ENCODE assay signal across 19 cellular contexts in the genomic region with DNA sequence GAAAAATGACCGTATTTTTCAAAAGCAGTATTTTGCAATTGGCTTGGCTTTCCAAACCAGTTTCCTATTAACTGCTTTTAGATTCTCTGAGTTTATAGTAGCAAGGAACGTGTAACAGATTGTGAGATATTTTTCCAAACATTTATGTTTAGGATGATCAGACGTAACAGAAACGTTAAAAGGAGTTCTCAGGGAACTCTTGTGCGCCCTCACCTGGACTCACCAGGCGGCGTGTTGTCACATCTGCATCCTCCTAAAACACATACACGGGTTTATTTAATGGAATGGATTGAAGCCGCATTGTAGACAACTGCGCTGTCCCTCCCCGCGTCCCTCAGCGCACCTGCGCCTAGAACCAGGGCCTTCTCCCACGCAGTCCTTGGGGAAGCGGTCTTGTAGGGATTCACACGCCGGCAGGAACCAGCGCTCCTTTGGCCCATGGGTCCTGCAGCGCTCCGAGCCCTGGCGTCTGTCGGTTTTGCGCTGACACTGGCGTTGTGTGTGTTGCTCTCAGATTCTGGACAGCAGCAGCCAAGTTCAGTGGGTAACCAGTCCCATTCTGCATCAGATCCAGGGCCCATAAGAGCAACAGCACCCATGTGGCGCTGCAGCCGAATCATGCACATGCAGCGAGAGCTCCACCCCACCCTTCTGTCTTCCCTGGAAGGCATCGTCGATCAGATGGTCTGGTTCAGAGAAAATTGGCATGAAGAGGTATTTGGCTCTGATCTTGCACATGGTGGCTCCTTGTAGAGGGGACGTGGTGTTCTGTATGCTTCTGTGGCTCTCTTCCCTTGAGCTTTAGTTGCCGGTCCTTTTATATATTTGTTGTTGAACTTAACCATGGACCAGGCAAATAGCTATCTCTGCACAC.
DNase-seq lines count a peak whose midpoint lies in the region; ATAC-seq and TF ChIP-seq lines count a peak whose summit lies in the region.
"Had no signal": no experiment of that assay in that cellular context is flagged by ENCODE, and none has a peak within 500 bp of the region (broad histone marks: within the 10 kb centered on the region; RNA-seq: fewer than 3 reads in every experiment).

No MANE protein-coding gene starts in this region.

- intact Hi-C loops in lower lobe of right lung (cut with DNase I) (no loop called here), Right ventricle myocardium inferior (cut with DNase I) (no loop called here)

- TF ChIP-seq CTCF in AG09309 (IDR thresholded peaks at IDR 0.05; ENCODE audit: control insufficient read depth, insufficient read depth, low read depth, low read length, missing control alignments) (peak; percentile 11), VCaP (conservative IDR thresholded peaks at IDR 0.05) (peak; percentile 25), lower lobe of right lung (IDR thresholded peaks at IDR 0.05) (no peak)

- H3K27ac ChIP-seq in VCaP (no peak overlapping the region), lower lobe of right lung (no peak overlapping the region)
- H3K27ac ChIP-seq: GM23248, parathyroid adenoma had no signal

- H3K27me3 ChIP-seq in H7 (ENCODE audit: control insufficient read depth, insufficient read depth, low read length) (no peaks in the 10 kb centered on the region), lower lobe of right lung (ENCODE audit: low read depth) (no peaks in the 10 kb centered on the region)

- ATAC-seq in lower lobe of right lung (no peak), HG03097 (IDR thresholded peaks at IDR 0.05; ENCODE audit: low FRiP score, unreplicated experiment) (no peak), Right ventricle myocardium inferior (no peak)
- ATAC-seq: left ventricle myocardium superior had no signal

- H3K36me3 ChIP-seq in H7 (replicated peaks; ENCODE audit: control insufficient read depth, insufficient read depth, low read length), result peaks cover 40% of the 10 kb centered on the region
- peaks cover 95% of the 10 kb centered on the region for H3K36me3 ChIP-seq in lower lobe of right lung

- DNase-seq in AG09309 (ENCODE audit: low read depth) (no peak), H7 (peak; percentile 72), iPS-NIHi7 (ENCODE audit: extremely low spot score) (peak; percentile 45), lower lobe of right lung (no peak), NCI-H2196 (lab: John Stamatoyannopoulos, UW; ENCODE audit: unreplicated experiment) (no peak), Right ventricle myocardium inferior (ENCODE audit: missing footprints) (no peak)
- DNase-seq: activated CD4-positive, CD25-positive, alpha-beta regulatory T cell; activated gamma-delta T cell; AML-193; anterior cingulate cortex; cortex of kidney; GM23248; left ventricle myocardium superior; NCI-H446 treated with DMSO at 0.1 percent for 48 hours; Right ventricle myocardium superior; stimulated activated CD4-positive, alpha-beta T cell treated with anti-CD3 and anti-CD28 coated beads, Interleukin-4, amount 100 ng/mL, for 24 hours had no signal

- H3K9me3 ChIP-seq in lower lobe of right lung, result no peaks in the 10 kb centered on the region

- H3K4me3 ChIP-seq in AG09309 (ENCODE audit: control insufficient read depth, low read depth, low read length), result no peak overlapping the region
- no peak overlapping the region for H3K4me3 ChIP-seq in H7 (ENCODE audit: insufficient read depth, low read depth, low read length)
- no peak overlapping the region for H3K4me3 ChIP-seq in lower lobe of right lung
- H3K4me3 ChIP-seq: GM23248 had no signal

- no peaks in the 10 kb centered on the region for H3K4me1 ChIP-seq in lower lobe of right lung
- H3K4me1 ChIP-seq: parathyroid adenoma had no signal

Comparison
In these comparisons a context has a peak if more than half of its experiments do, and no peak if none do; other contexts are left out.
1. DNase-seq: peak in H7 (single experiment) and iPS-NIHi7 (single experiment); none in AG09309 (single experiment), lower lobe of right lung (single experiment), NCI-H2196 (single experiment) and Right ventricle myocardium inferior (single experiment).